ENCODE assay signal across 37 cellular contexts in the genomic region with DNA sequence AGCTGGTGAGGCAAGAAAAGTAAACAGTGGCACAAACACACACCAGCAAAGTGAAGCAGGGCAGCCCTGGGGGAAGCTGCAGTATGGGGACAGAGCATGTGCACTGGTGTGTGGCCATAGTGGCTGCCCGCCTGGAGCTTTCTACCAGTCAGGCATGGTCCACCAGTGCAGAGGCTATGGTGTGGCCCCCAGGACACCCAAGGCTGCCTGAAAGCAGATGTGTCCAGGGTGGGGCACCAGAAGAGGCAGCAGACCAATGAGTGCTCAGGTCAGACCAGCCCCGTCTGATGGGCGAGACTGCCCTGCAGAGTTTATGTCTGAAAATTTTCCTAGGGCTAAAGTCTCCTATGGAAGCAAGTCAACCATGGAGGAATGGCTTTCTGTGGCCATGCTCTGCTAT.
"Had no signal": no experiment of that assay in that cellular context is flagged by ENCODE, and none has a peak within 500 bp of the region (broad histone marks: within the 10 kb centered on the region; RNA-seq: fewer than 3 reads in every experiment).

No MANE protein-coding gene starts in this region.

- H3K36me3 Mint-ChIP-seq: activated CD8-positive, alpha-beta memory T cell treated with anti-CD3 and anti-CD28 coated beads, Interleukin-2, amount 10 ng/mL, durations not matched to agents 7 days and 5 days; activated naive CD4-positive, alpha-beta T cell treated with anti-CD3 and anti-CD28 coated beads, Interleukin-2, amount 50 U/mL, for 24 hours; activated naive CD8-positive, alpha-beta T cell treated with anti-CD3 and anti-CD28 coated beads, Interleukin-2, amount 10 ng/mL, durations not matched to agents 7 days and 5 days had no signal

- H3K27me3 ChIP-seq: body of pancreas, breast epithelium, Peyer's patch had no signal

- DNase-seq: activated CD4-positive, alpha-beta memory T cell treated with anti-CD3 and anti-CD28 coated beads, Interleukin-2, amount 10 ng/mL, durations not matched to agents 7 days and 5 days; activated CD4-positive, alpha-beta T cell treated with anti-CD3 and anti-CD28 coated beads for 1 hour; activated CD4-positive, alpha-beta T cell treated with anti-CD3 and anti-CD28 coated beads for 48 hours; activated CD4-positive, CD25-positive, alpha-beta regulatory T cell; activated CD8-positive, alpha-beta memory T cell treated with anti-CD3 and anti-CD28 coated beads for 24 hours; activated CD8-positive, alpha-beta memory T cell treated with anti-CD3 and anti-CD28 coated beads, Interleukin-2, amount 10 ng/mL, durations not matched to agents 7 days and 5 days; activated CD8-positive, alpha-beta memory T cell treated with anti-CD3 and anti-CD28 coated beads, Interleukin-2, amount 50 U/mL, for 48 hours; activated gamma-delta T cell; activated naive CD4-positive, alpha-beta T cell treated with Interleukin-2 at 50 U/mL for 16 hours; activated naive CD8-positive, alpha-beta T cell treated with anti-CD3 and anti-CD28 coated beads, Interleukin-2, amount 10 ng/mL, durations not matched to agents 7 days and 5 days; amygdala; body of pancreas; MM.1S; MV-4-11; NCI-H1092; NCI-H1436 treated with DMSO at 0.1 percent for 48 hours; NCI-H1694 treated with DMSO at 0.1 percent for 48 hours; NCI-H2029; NCI-H510A; NCI-H526; NCI-H748 treated with DMSO at 0.1 percent for 48 hours; NK-92 treated with Interleukin-12 subunit alpha and Interleukin-12 subunit beta, amount 100 ng/mL, for 24 hours; PC-3; Peyer's patch; SIG-M5; SW 1271; T-helper 1 cell; T-helper 2 cell; T-helper 9 cell; WERI-Rb-1 had no signal

- H3K9me3 ChIP-seq: body of pancreas, breast epithelium, Peyer's patch had no signal

- H3K27ac ChIP-seq: body of pancreas, breast epithelium, KMS-11, Peyer's patch, RWPE1, WERI-Rb-1 had no signal

- H3K36me3 ChIP-seq: breast epithelium, Peyer's patch, WERI-Rb-1 had no signal

- H3K9ac ChIP-seq: KMS-11 had no signal

- ATAC-seq: activated CD8-positive, alpha-beta memory T cell treated with anti-CD3 and anti-CD28 coated beads, Interleukin-2, amount 10 ng/mL, durations not matched to agents 7 days and 5 days; body of pancreas; PC-3; Right ventricle myocardium inferior had no signal

- H3K4me1 ChIP-seq: body of pancreas, breast epithelium, Peyer's patch had no signal

- H3K27ac Mint-ChIP-seq: activated CD4-positive, alpha-beta memory T cell treated with anti-CD3 and anti-CD28 coated beads, Interleukin-2, amount 10 ng/mL, durations not matched to agents 7 days and 5 days; activated CD8-positive, alpha-beta memory T cell treated with anti-CD3 and anti-CD28 coated beads, Interleukin-2, amount 10 ng/mL, durations not matched to agents 7 days and 5 days; activated naive CD4-positive, alpha-beta T cell treated with anti-CD3 and anti-CD28 coated beads, Interleukin-2, amount 50 U/mL, for 24 hours; activated naive CD8-positive, alpha-beta T cell treated with anti-CD3 and anti-CD28 coated beads, Interleukin-2, amount 10 ng/mL, durations not matched to agents 7 days and 5 days; activated T-helper 2 cell treated with anti-CD3 and anti-CD28 coated beads, Interferon-gamma antibody, Interleukin-2, Interleukin-4, amounts not matched to agents 10 μg/mL and 5 μg/mL and 100 μg/mL, durations not matched to agents 14 hours and 24 hours and 36 hours had no signal

- H3K4me2 ChIP-seq: KMS-11 had no signal

- H3K4me1 Mint-ChIP-seq: activated CD4-positive, alpha-beta memory T cell treated with anti-CD3 and anti-CD28 coated beads, Interleukin-2, amount 10 ng/mL, durations not matched to agents 7 days and 5 days; activated CD8-positive, alpha-beta memory T cell treated with anti-CD3 and anti-CD28 coated beads, Interleukin-2, amount 10 ng/mL, durations not matched to agents 7 days and 5 days; activated naive CD4-positive, alpha-beta T cell treated with anti-CD3 and anti-CD28 coated beads, Interleukin-2, amount 50 U/mL, for 24 hours; activated naive CD8-positive, alpha-beta T cell treated with anti-CD3 and anti-CD28 coated beads, Interleukin-2, amount 10 ng/mL, durations not matched to agents 7 days and 5 days had no signal

- H3K27me3 Mint-ChIP-seq: activated CD4-positive, alpha-beta memory T cell treated with anti-CD3 and anti-CD28 coated beads, Interleukin-2, amount 10 ng/mL, durations not matched to agents 7 days and 5 days; activated CD8-positive, alpha-beta memory T cell treated with anti-CD3 and anti-CD28 coated beads, Interleukin-2, amount 10 ng/mL, durations not matched to agents 7 days and 5 days; activated naive CD4-positive, alpha-beta T cell treated with anti-CD3 and anti-CD28 coated beads, Interleukin-2, amount 50 U/mL, for 24 hours; activated naive CD8-positive, alpha-beta T cell treated with anti-CD3 and anti-CD28 coated beads, Interleukin-2, amount 10 ng/mL, durations not matched to agents 7 days and 5 days had no signal

- FAIRE-seq: astrocyte had no signal

- H3K4me3 Mint-ChIP-seq: activated CD4-positive, alpha-beta memory T cell treated with anti-CD3 and anti-CD28 coated beads, Interleukin-2, amount 10 ng/mL, durations not matched to agents 7 days and 5 days; activated CD8-positive, alpha-beta memory T cell treated with anti-CD3 and anti-CD28 coated beads, Interleukin-2, amount 10 ng/mL, durations not matched to agents 7 days and 5 days; activated naive CD4-positive, alpha-beta T cell treated with anti-CD3 and anti-CD28 coated beads, Interleukin-2, amount 50 U/mL, for 24 hours; activated naive CD8-positive, alpha-beta T cell treated with anti-CD3 and anti-CD28 coated beads, Interleukin-2, amount 10 ng/mL, durations not matched to agents 7 days and 5 days had no signal

- H3K4me3 ChIP-seq: body of pancreas, breast epithelium, Peyer's patch had no signal
